In the genomic region with DNA sequence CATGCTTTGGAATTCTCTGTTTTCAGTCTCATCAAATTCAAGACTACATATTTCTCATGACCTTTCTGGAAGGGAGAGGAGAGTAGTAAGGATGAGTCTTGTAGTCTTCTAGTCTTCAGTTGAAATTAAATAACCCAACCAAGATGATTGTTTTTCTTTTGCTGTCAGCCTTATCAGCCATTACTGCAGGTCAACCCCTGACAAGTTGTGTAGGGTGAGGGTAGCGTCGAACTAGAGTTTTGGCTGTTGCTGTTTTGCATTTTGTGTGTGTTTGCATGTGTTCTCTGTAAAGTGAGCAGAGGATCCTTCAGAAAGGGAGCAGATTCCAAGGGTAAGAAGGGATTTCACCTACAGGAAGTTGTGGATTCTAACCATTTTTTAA, we compare ENCODE assay signal across 8 cellular contexts. TPM values are rescaled to one million over a fixed set of nuclear protein-coding genes. Genes with fewer than 3 reads are reported as not detected.
DNase-seq lines count a peak whose midpoint lies in the region; ATAC-seq and TF ChIP-seq lines count a peak whose summit lies in the region.

No MANE protein-coding gene starts in this region.

- H3K27ac Mint-ChIP-seq in activated T-cell treated with anti-CD3 and anti-CD28 coated beads, Interleukin-2, amount 50 U/mL, for 72 hours = no peak overlapping the region
- H3K27ac Mint-ChIP-seq in activated T-cell treated with anti-CD3 and anti-CD28 coated beads, Interleukin-2, amount 50 U/mL, for 24 hours = no peak overlapping the region
- no peak overlapping the region for H3K27ac Mint-ChIP-seq in activated CD8-positive, alpha-beta T cell treated with anti-CD3 and anti-CD28 coated beads for 36 hours

- in situ Hi-C loops in transverse colon (cut with MboI; ENCODE audit: low pct_ligation_motif_present in 1 of 4, low pct_unique_long_range_greater_than_20kb in 1 of 4, low sequenced_read_pairs in 3 of 4) = no loop called here

- 36 to 55% methylated on average over 2 of the region's 2 CpGs for WGBS in transverse colon (ENCODE audit: low coverage in 1 of 2), 2 donors

- H3K27me3 Mint-ChIP-seq in activated T-cell treated with anti-CD3 and anti-CD28 coated beads, Interleukin-2, amount 50 U/mL, for 72 hours (ENCODE audit: low read depth) = no peaks in the 10 kb centered on the region
- H3K27me3 Mint-ChIP-seq in activated T-cell treated with anti-CD3 and anti-CD28 coated beads, Interleukin-2, amount 50 U/mL, for 24 hours = no peaks in the 10 kb centered on the region
- no peaks in the 10 kb centered on the region for H3K27me3 Mint-ChIP-seq in activated CD8-positive, alpha-beta T cell treated with anti-CD3 and anti-CD28 coated beads for 36 hours

- POLR2A ChIA-PET in activated CD8-positive, alpha-beta T cell treated with anti-CD3 and anti-CD28 coated beads for 36 hours (lab: Charles Lee) = interaction anchor here (0.7 to 5.6 kb wide), 7 partner anchors 12 to 88 kb away, joined by 3 to 36 read pairs (median 6); a partner anchor contains a TSS

- no peak overlapping the region for H3K4me3 Mint-ChIP-seq in activated T-cell treated with anti-CD3 and anti-CD28 coated beads, Interleukin-2, amount 50 U/mL, for 72 hours
- no peak overlapping the region for H3K4me3 Mint-ChIP-seq in activated T-cell treated with anti-CD3 and anti-CD28 coated beads, Interleukin-2, amount 50 U/mL, for 24 hours
- H3K4me3 Mint-ChIP-seq in activated CD8-positive, alpha-beta T cell treated with anti-CD3 and anti-CD28 coated beads for 36 hours = no peak overlapping the region

- CTCF ChIA-PET in activated CD8-positive, alpha-beta T cell treated with anti-CD3 and anti-CD28 coated beads for 36 hours (lab: Charles Lee) = interaction anchor here (1.4 to 2.1 kb wide), 2 partner anchors 9 to 24 kb away, joined by 7 to 8 read pairs; no protein-coding TSS in a partner anchor

- H3K27me3 ChIP-seq in left lung (no peaks in the 10 kb centered on the region), transverse colon (no peaks in the 10 kb centered on the region)

- TF ChIP-seq POLR2A in transverse colon (IDR thresholded peaks at IDR 0.05) = no peak

- H3K27ac ChIP-seq in left lung = peak overlapping the region; percentile 60 to 86
- H3K27ac ChIP-seq in transverse colon = peak overlapping the region; percentile 82 to 89 (median 85)

- no peak for DNase-seq in activated T-cell treated with anti-CD3 and anti-CD28 coated beads, Interleukin-2, amount 50 U/mL, for 72 hours
- DNase-seq in activated T-cell treated with anti-CD3 and anti-CD28 coated beads, Interleukin-2, amount 50 U/mL, for 24 hours = no peak
- no peak for DNase-seq in activated CD8-positive, alpha-beta T cell treated with anti-CD3 and anti-CD28 coated beads for 36 hours
- no peak for DNase-seq in left lung
- DNase-seq in transverse colon = no peak
- no peak for DNase-seq in NCI-H2171 treated with DMSO at 0.1 percent for 48 hours (lab: John Stamatoyannopoulos, UW)
- no peak for DNase-seq in AG08395 (ENCODE audit: low spot score)
- DNase-seq in stimulated activated naive CD4-positive, alpha-beta T cell (lab: John Stamatoyannopoulos, UW) = no peak

- H3K36me3 ChIP-seq in left lung (no peaks in the 10 kb centered on the region), transverse colon (no peaks in the 10 kb centered on the region)

- TF ChIP-seq CTCF in activated CD8-positive, alpha-beta T cell treated with anti-CD3 and anti-CD28 coated beads for 36 hours (IDR thresholded peaks at IDR 0.05) = no peak
- TF ChIP-seq CTCF in left lung (IDR thresholded peaks at IDR 0.05) (no peak), transverse colon (IDR thresholded peaks at IDR 0.05) (no peak)

- H3K4me1 Mint-ChIP-seq in activated T-cell treated with anti-CD3 and anti-CD28 coated beads, Interleukin-2, amount 50 U/mL, for 72 hours (ENCODE audit: low read depth) = peaks cover 43% of the 10 kb centered on the region
- H3K4me1 Mint-ChIP-seq in activated T-cell treated with anti-CD3 and anti-CD28 coated beads, Interleukin-2, amount 50 U/mL, for 24 hours (ENCODE audit: low read depth) = peaks cover 37% of the 10 kb centered on the region
- H3K4me1 Mint-ChIP-seq in activated CD8-positive, alpha-beta T cell treated with anti-CD3 and anti-CD28 coated beads for 36 hours (ENCODE audit: low read depth) = peaks cover 38% of the 10 kb centered on the region

- H3K9me3 ChIP-seq in left lung = no peaks in the 10 kb centered on the region
- no peaks in the 10 kb centered on the region for H3K9me3 ChIP-seq in transverse colon

- intact Hi-C loops in activated CD8-positive, alpha-beta T cell treated with anti-CD3 and anti-CD28 coated beads for 36 hours (cut with micrococcal nuclease) = no loop called here
- intact Hi-C loops in left lung (cut with DNase I) (no loop called here), transverse colon (cut with DNase I; ENCODE audit: low total_unique reads) (no loop called here)

- no peaks in the 10 kb centered on the region for H3K9me3 Mint-ChIP-seq in activated T-cell treated with anti-CD3 and anti-CD28 coated beads, Interleukin-2, amount 50 U/mL, for 72 hours
- H3K9me3 Mint-ChIP-seq in activated T-cell treated with anti-CD3 and anti-CD28 coated beads, Interleukin-2, amount 50 U/mL, for 24 hours = no peaks in the 10 kb centered on the region
- H3K9me3 Mint-ChIP-seq in activated CD8-positive, alpha-beta T cell treated with anti-CD3 and anti-CD28 coated beads for 36 hours = no peaks in the 10 kb centered on the region

- no peak for TF ChIP-seq EP300 in transverse colon (IDR thresholded peaks at IDR 0.05; ENCODE audit: low read depth)

- peaks cover 16 to 59% of the 10 kb centered on the region in 2 donors for H3K4me1 ChIP-seq in left lung
- H3K4me1 ChIP-seq in transverse colon = peaks cover 26 to 88% (median 52%) of the 10 kb centered on the region in 4 donors

- peak; percentile 28 to 32 for ATAC-seq in activated T-cell treated with anti-CD3 and anti-CD28 coated beads, Interleukin-2, amount 50 U/mL, for 72 hours (replicated peaks in 1 of 2)
- ATAC-seq in activated CD8-positive, alpha-beta T cell treated with anti-CD3 and anti-CD28 coated beads for 36 hours = peak; percentile 21
- no peak for ATAC-seq in left lung

- H3K36me3 Mint-ChIP-seq in activated T-cell treated with anti-CD3 and anti-CD28 coated beads, Interleukin-2, amount 50 U/mL, for 72 hours (ENCODE audit: insufficient read depth in 2 of 2) = no peaks in the 10 kb centered on the region
- H3K36me3 Mint-ChIP-seq in activated T-cell treated with anti-CD3 and anti-CD28 coated beads, Interleukin-2, amount 50 U/mL, for 24 hours (ENCODE audit: low read depth) = peaks cover 18% of the 10 kb centered on the region
- H3K36me3 Mint-ChIP-seq in activated CD8-positive, alpha-beta T cell treated with anti-CD3 and anti-CD28 coated beads for 36 hours (ENCODE audit: low read depth) = peaks cover 17% of the 10 kb centered on the region

- H3K4me3 ChIP-seq in left lung (no peak overlapping the region), transverse colon (no peak overlapping the region)

RNA-seq across cellular contexts. Expression of a gene that starts 28.4 kb away (rescaled TPM):
- total RNA-seq in activated T-cell treated with anti-CD3 and anti-CD28 coated beads, Interleukin-2, amount 50 U/mL, for 72 hours = 10 to 100 TPM; 25.4 to 28.1 TPM
- 10 to 100 TPM; 21.2 to 23.7 TPM for total RNA-seq in activated CD8-positive, alpha-beta T cell treated with anti-CD3 and anti-CD28 coated beads for 36 hours
- total RNA-seq in left lung = 10 to 100 TPM; 26.5 to 34.0 TPM
- total RNA-seq in transverse colon = 100 to 1,000 TPM in 1 of 4 donors, 10 to 100 TPM in 3; 40.0 to 129 (median 57.9) TPM
